ENCODE assay signal across 12 cellular contexts in genomic region chr14:105015242-105015641, GRCh38. TPM values are rescaled to one million over a fixed set of nuclear protein-coding genes. Genes with fewer than 3 reads are reported as not detected.
A peak's percentile ranks its signal among the peaks of the same experiment; 100 is the strongest.
DNase-seq lines count a peak whose midpoint lies in the region; ATAC-seq and TF ChIP-seq lines count a peak whose summit lies in the region.
"Had no signal": no experiment of that assay in that cellular context is flagged by ENCODE, and none has a peak within 500 bp of the region (broad histone marks: within the 10 kb centered on the region; RNA-seq: fewer than 3 reads in every experiment).

No MANE protein-coding gene starts in this region.

- TF ChIP-seq POLR2A in ovary (IDR thresholded peaks at IDR 0.05) (no peak), lower leg skin (IDR thresholded peaks at IDR 0.05) (no peak)

- intact Hi-C loops in CD14-positive monocyte (cut with micrococcal nuclease) (loop anchor here in 1 of 2 donors (5.0 kb wide), 1 partner anchor 38 kb away; the partner anchor contains the start of gene AHNAK2), ovary (cut with DNase I) (loop anchor here in 1 of 4 donors (5.0 kb wide), 1 partner anchor 33 kb away; no protein-coding TSS in a partner anchor), aorta (cut with DNase I) (no loop called here), lower leg skin (cut with DNase I; ENCODE audit: low total_unique reads) (no loop called here)
- intact Hi-C loops in activated CD8-positive, alpha-beta T cell treated with anti-CD3 and anti-CD28 coated beads for 36 hours (cut with micrococcal nuclease), result no loop called here

- H3K27ac ChIP-seq in ovary, result no peak overlapping the region
- no peak overlapping the region for H3K27ac ChIP-seq in aorta (ENCODE audit: low read depth in 1 of 2, low read length in 2 of 2)

- H3K36me3 Mint-ChIP-seq in CD14-positive monocyte, result peaks cover 32 to 34% of the 10 kb centered on the region in 2 donors
- H3K36me3 Mint-ChIP-seq in activated CD8-positive, alpha-beta T cell treated with anti-CD3 and anti-CD28 coated beads for 36 hours (ENCODE audit: low read depth), result peaks cover 67% of the 10 kb centered on the region
- H3K36me3 Mint-ChIP-seq in immature natural killer cell, result no peaks in the 10 kb centered on the region

- H3K27me3 Mint-ChIP-seq in CD14-positive monocyte (ENCODE audit: low read depth in 3 of 3), result peaks cover 0 to 4% (median 0%) of the 10 kb centered on the region in 3 donors
- H3K27me3 Mint-ChIP-seq in activated CD8-positive, alpha-beta T cell treated with anti-CD3 and anti-CD28 coated beads for 36 hours, result no peaks in the 10 kb centered on the region
- H3K27me3 Mint-ChIP-seq in immature natural killer cell (ENCODE audit: low read depth in 3 of 3), result peaks cover 2 to 6% (median 4%) of the 10 kb centered on the region in 3 donors

- no peak for ATAC-seq in activated CD8-positive, alpha-beta T cell treated with anti-CD3 and anti-CD28 coated beads for 36 hours
- ATAC-seq in aorta (ENCODE audit: low FRiP score), result no peak

- DNase-seq in CD14-positive monocyte (ENCODE audit: low spot score) (no peak), H7 (peak; percentile 29), immature natural killer cell (peak in 1 of 3 donors; percentile 29), ovary (no peak), aorta (no peak), lower leg skin (ENCODE audit: low spot score in 2 of 2) (no peak), kidney glomerular epithelial cell (lab: John Stamatoyannopoulos, UW) (no peak)
- no peak for DNase-seq in activated CD8-positive, alpha-beta T cell treated with anti-CD3 and anti-CD28 coated beads for 36 hours
- DNase-seq: Caco-2, MM.1S, Right ventricle myocardium superior had no signal

- H3K27me3 ChIP-seq in H7 (ENCODE audit: control insufficient read depth, insufficient read depth, low read length), result no peaks in the 10 kb centered on the region
- H3K27me3 ChIP-seq in ovary, result no peaks in the 10 kb centered on the region
- H3K27me3 ChIP-seq in aorta (ENCODE audit: control insufficient read depth in 1 of 2, insufficient read depth in 2 of 2, low read length in 1 of 2), result no peaks in the 10 kb centered on the region

- H3K4me1 Mint-ChIP-seq in CD14-positive monocyte, result peaks cover 72% of the 10 kb centered on the region
- H3K4me1 Mint-ChIP-seq in activated CD8-positive, alpha-beta T cell treated with anti-CD3 and anti-CD28 coated beads for 36 hours (ENCODE audit: low read depth), result peaks cover 57% of the 10 kb centered on the region
- peaks cover 57 to 74% of the 10 kb centered on the region in 2 donors for H3K4me1 Mint-ChIP-seq in immature natural killer cell

- peak overlapping the region; percentile 45 to 89 (median 63) for H3K27ac Mint-ChIP-seq in CD14-positive monocyte
- peak overlapping the region; percentile 17 for H3K27ac Mint-ChIP-seq in activated CD8-positive, alpha-beta T cell treated with anti-CD3 and anti-CD28 coated beads for 36 hours
- peak overlapping the region; percentile 73 to 90 (median 76) for H3K27ac Mint-ChIP-seq in immature natural killer cell

- TF ChIP-seq EP300 in ovary (IDR thresholded peaks at IDR 0.05), result no peak

- H3K9me3 ChIP-seq in ovary (no peaks in the 10 kb centered on the region), aorta (ENCODE audit: control insufficient read depth, low read length) (no peaks in the 10 kb centered on the region)
- H3K9me3 ChIP-seq: Caco-2 had no signal

- H3K4me3 ChIP-seq in H7 (ENCODE audit: insufficient read depth, low read depth, low read length) (no peak overlapping the region), ovary (no peak overlapping the region), aorta (ENCODE audit: low read length in 2 of 2) (no peak overlapping the region), lower leg skin (ENCODE audit: low read depth, poor library complexity, severe bottlenecking) (no peak overlapping the region)

- POLR2A ChIA-PET in activated CD8-positive, alpha-beta T cell treated with anti-CD3 and anti-CD28 coated beads for 36 hours (lab: Charles Lee), result interaction anchor here (1.3 to 9.7 kb wide), 3 partner anchors 10 to 31 kb away, joined by 3 to 69 read pairs (median 3); no protein-coding TSS in a partner anchor

- no peaks in the 10 kb centered on the region for H3K9me3 Mint-ChIP-seq in CD14-positive monocyte
- H3K9me3 Mint-ChIP-seq in activated CD8-positive, alpha-beta T cell treated with anti-CD3 and anti-CD28 coated beads for 36 hours, result no peaks in the 10 kb centered on the region
- no peaks in the 10 kb centered on the region for H3K9me3 Mint-ChIP-seq in immature natural killer cell

- WGBS in ovary, 3 donors, result 80 to 85% (median 84%) methylated on average over 9 of the region's 9 CpGs
- WGBS in aorta, 2 donors, result 80 to 88% methylated on average over 9 of the region's 9 CpGs
- WGBS in lower leg skin, 2 donors, result 80 to 86% methylated on average over 9 of the region's 9 CpGs

- H3K36me3 ChIP-seq in H7 (replicated peaks; ENCODE audit: control insufficient read depth, insufficient read depth, low read length), result peaks cover 16% of the 10 kb centered on the region
- H3K36me3 ChIP-seq in ovary, result no peaks in the 10 kb centered on the region
- no peaks in the 10 kb centered on the region for H3K36me3 ChIP-seq in aorta (ENCODE audit: control insufficient read depth in 1 of 2, insufficient read depth in 2 of 2, low read length in 1 of 2)

- TF ChIP-seq CTCF in CD14-positive monocyte (IDR thresholded peaks at IDR 0.05) (no peak), ovary (IDR thresholded peaks at IDR 0.05) (no peak), lower leg skin (IDR thresholded peaks at IDR 0.05) (no peak)
- TF ChIP-seq CTCF in activated CD8-positive, alpha-beta T cell treated with anti-CD3 and anti-CD28 coated beads for 36 hours (IDR thresholded peaks at IDR 0.05), result no peak

- CTCF ChIA-PET in activated CD8-positive, alpha-beta T cell treated with anti-CD3 and anti-CD28 coated beads for 36 hours (lab: Charles Lee), result interaction anchor here (1.8 to 4.0 kb wide), 2 partner anchors 28 to 30 kb away, joined by 6 to 21 read pairs; no protein-coding TSS in a partner anchor

- H3K4me1 ChIP-seq in ovary (ENCODE audit: insufficient read depth) (peaks cover 9% of the 10 kb centered on the region), aorta (ENCODE audit: control insufficient read depth in 1 of 2, insufficient read depth in 2 of 2, low read length in 2 of 2) (no peaks in the 10 kb centered on the region)

- H3K4me3 Mint-ChIP-seq in CD14-positive monocyte (no peak overlapping the region), immature natural killer cell (peak overlapping the region; percentile 2 to 65 (median 36))
- no peak overlapping the region for H3K4me3 Mint-ChIP-seq in activated CD8-positive, alpha-beta T cell treated with anti-CD3 and anti-CD28 coated beads for 36 hours

RNA-seq across cellular contexts. Expression of gene CDCA4, which starts 5.6 kb away (rescaled TPM):
- polyA plus RNA-seq in CD14-positive monocyte (10 to 100 TPM in 1 of 2 donors, 1 to 10 TPM in 1; 8.6 to 12.0 TPM), immature natural killer cell (10 to 100 TPM; 14.5 to 18.3 (median 14.6) TPM), ovary (1 to 10 TPM; 2.9 to 7.3 TPM), aorta (1 to 10 TPM; 3.0 to 3.7 TPM)
- total RNA-seq in H7 (2014; rRNA removed; shearing (Covaris generic)), result 99.0 and 111 TPM in 2 replicates
- 10 to 100 TPM; 59.4 to 63.5 TPM for total RNA-seq in activated CD8-positive, alpha-beta T cell treated with anti-CD3 and anti-CD28 coated beads for 36 hours
- total RNA-seq in ovary (1 to 10 TPM; 6.3 to 9.4 (median 7.6) TPM), aorta (1 to 10 TPM; 4.1 to 5.9 TPM), lower leg skin (10 to 100 TPM; 39.3 to 45.7 (median 41.5) TPM)

RNA-seq across cellular contexts. Expression of gene CLBA1, which starts 29.7 kb away (rescaled TPM):
- polyA plus RNA-seq in CD14-positive monocyte, result under 1 TPM; 0.62 to 0.76 TPM
- 3.5 and 3.7 TPM in 2 replicates for total RNA-seq in H7 (2014; rRNA removed; shearing (Covaris generic))
- under 1 TPM; 0.47 to 0.67 TPM for total RNA-seq in activated CD8-positive, alpha-beta T cell treated with anti-CD3 and anti-CD28 coated beads for 36 hours
- polyA plus RNA-seq in immature natural killer cell, result under 1 TPM in 2 of 3 donors, not detected in 1; 0.37 to 0.57 TPM
- total RNA-seq in ovary, result 10 to 100 TPM in 2 of 7 donors, 1 to 10 TPM in 5; 3.5 to 15.7 (median 9.6) TPM
- 1 to 10 TPM; 6.4 to 6.7 TPM for polyA plus RNA-seq in ovary
- 1 to 10 TPM; 2.6 to 5.1 TPM for total RNA-seq in aorta
- 10 to 100 TPM in 1 of 2 donors, 1 to 10 TPM in 1; 1.8 to 10.2 TPM for polyA plus RNA-seq in aorta
- 10 to 100 TPM in 1 of 4 donors, 1 to 10 TPM in 3; 2.2 to 11.7 (median 6.5) TPM for total RNA-seq in lower leg skin

RNA-seq across cellular contexts. Expression of gene AHNAK2, which starts 37.1 kb away (rescaled TPM):
- polyA plus RNA-seq in CD14-positive monocyte, result under 1 TPM in 1 of 2 donors, not detected in 1; 0.01 TPM
- total RNA-seq in H7 (2014; rRNA removed; shearing (Covaris generic)), result 2.0 and 2.3 TPM in 2 replicates
- under 1 TPM in 1 of 2 experiments, not detected in 1; 0.02 TPM for total RNA-seq in activated CD8-positive, alpha-beta T cell treated with anti-CD3 and anti-CD28 coated beads for 36 hours
- not detected for polyA plus RNA-seq in immature natural killer cell
- 10 to 100 TPM in 3 of 7 donors, 1 to 10 TPM in 4; 1.1 to 15.6 (median 3.9) TPM for total RNA-seq in ovary
- polyA plus RNA-seq in ovary, result 10 to 100 TPM in 1 of 2 donors, under 1 TPM in 1; 0.94 to 24.6 TPM
- total RNA-seq in aorta, result 10 to 100 TPM; 25.5 to 61.3 TPM
- polyA plus RNA-seq in aorta, result 10 to 100 TPM in 1 of 2 donors, 1 to 10 TPM in 1; 4.6 to 10.6 TPM
- total RNA-seq in lower leg skin, result 100 to 1,000 TPM; 671 to 950 (median 756) TPM

RNA-seq across cellular contexts. Expression of gene GPR132, which starts 50.0 kb away (rescaled TPM):
- polyA plus RNA-seq in CD14-positive monocyte, result 10 to 100 TPM in 1 of 2 donors, 1 to 10 TPM in 1; 6.3 to 13.0 TPM
- total RNA-seq in H7 (2014; rRNA removed; shearing (Covaris generic)), result not detected in 2 replicates
- total RNA-seq in activated CD8-positive, alpha-beta T cell treated with anti-CD3 and anti-CD28 coated beads for 36 hours, result 10 to 100 TPM; 15.1 to 16.4 TPM
- polyA plus RNA-seq in immature natural killer cell, result 10 to 100 TPM in 1 of 3 donors, 1 to 10 TPM in 2; 5.8 to 25.6 (median 8.4) TPM
- total RNA-seq in ovary, result 1 to 10 TPM in 1 of 7 donors, under 1 TPM in 6; 0.35 to 2.0 (median 0.79) TPM
- under 1 TPM; 0.27 to 0.45 TPM for polyA plus RNA-seq in ovary
- total RNA-seq in aorta, result 1 to 10 TPM; 2.9 to 5.0 TPM
- polyA plus RNA-seq in aorta, result 1 to 10 TPM in 1 of 2 donors, not detected in 1; 1.0 TPM
- total RNA-seq in lower leg skin, result 1 to 10 TPM in 3 of 4 donors, under 1 TPM in 1; 0.84 to 1.3 (median 1.1) TPM
- total RNA-seq: Caco-2, NCI-H460 had no signal

Comparison
In these comparisons a context has a peak if more than half of its experiments do, and no peak if none do; other contexts are left out.
1. H3K27ac Mint-ChIP-seq: peak in every context shown above with its lines; median percentile 76 in immature natural killer cell; 63 in CD14-positive monocyte; 17 in activated CD8-positive, alpha-beta T cell treated with anti-CD3 and anti-CD28 coated beads for 36 hours.
2. H3K4me3 Mint-ChIP-seq: peak in immature natural killer cell (5 of 5); none in CD14-positive monocyte (0 of 2) and activated CD8-positive, alpha-beta T cell treated with anti-CD3 and anti-CD28 coated beads for 36 hours (single experiment).
3. RNA of gene AHNAK2, which starts 37.1 kb away (total RNA-seq): 671 to 950 TPM in lower leg skin; 25.5 to 61.3 TPM in aorta, 1.1 to 15.6 TPM in ovary, 2.0 to 2.3 TPM in H7 and 0.02 TPM in activated CD8-positive, alpha-beta T cell treated with anti-CD3 and anti-CD28 coated beads for 36 hours; every median in the first group is over 10 times any median in the second.